Comparison of ENCODE assay signal across 21 cellular contexts in genomic region chr4:122548886-122549630, GRCh38.
A peak's percentile ranks its signal among the peaks of the same experiment; 100 is the strongest.
DNase-seq lines count a peak whose midpoint lies in the region; ATAC-seq and TF ChIP-seq lines count a peak whose summit lies in the region.
"Had no signal": no experiment of that assay in that cellular context is flagged by ENCODE, and none has a peak within 500 bp of the region (broad histone marks: within the 10 kb centered on the region; RNA-seq: fewer than 3 reads in every experiment).

No MANE protein-coding gene starts in this region.

- 82 to 88% methylated on average over 2 to 5 of the region's 5 CpGs for WGBS in endodermal cell (ENCODE audit: insufficient coverage in 1 of 2, insufficient read length in 1 of 2), 2 experiments

- no peaks in the 10 kb centered on the region for H3K9me3 Mint-ChIP-seq in activated CD4-positive, alpha-beta T cell treated with anti-CD3 and anti-CD28 coated beads for 36 hours (ENCODE audit: low read depth)
- H3K9me3 Mint-ChIP-seq in activated naive CD4-positive, alpha-beta T cell treated with anti-CD3 and anti-CD28 coated beads, Interleukin-2, amount 50 U/mL, for 72 hours: peaks cover 3% of the 10 kb centered on the region in 2 donors
- H3K9me3 Mint-ChIP-seq in endodermal cell: no peaks in the 10 kb centered on the region
- H3K9me3 Mint-ChIP-seq: CD8-positive, alpha-beta memory T cell; nephron had no signal

- peaks cover 11% of the 10 kb centered on the region for H3K36me3 Mint-ChIP-seq in activated CD4-positive, alpha-beta T cell treated with anti-CD3 and anti-CD28 coated beads for 36 hours (ENCODE audit: low read depth)
- H3K36me3 Mint-ChIP-seq in activated naive CD4-positive, alpha-beta T cell treated with anti-CD3 and anti-CD28 coated beads, Interleukin-2, amount 50 U/mL, for 72 hours: peaks cover 0 to 15% of the 10 kb centered on the region in 2 donors
- H3K36me3 Mint-ChIP-seq in endodermal cell (ENCODE audit: low read depth): no peaks in the 10 kb centered on the region
- H3K36me3 Mint-ChIP-seq: CD8-positive, alpha-beta memory T cell had no signal

- no peaks in the 10 kb centered on the region for H3K36me3 ChIP-seq in endodermal cell (ENCODE audit: control insufficient read depth, insufficient read depth, low read length)
- H3K36me3 ChIP-seq: pancreas, right atrium auricular region had no signal

- intact Hi-C loops in activated CD4-positive, alpha-beta T cell treated with anti-CD3 and anti-CD28 coated beads for 36 hours (cut with DNase I, micrococcal nuclease): loop anchor here in 1 of 2 experiments (10.0 kb wide), 1 partner anchor 394 kb away; the partner anchor contains the start of gene BLTP1

- no peak overlapping the region for H3K27ac ChIP-seq in endodermal cell (ENCODE audit: low read depth, low read length)
- H3K27ac ChIP-seq: A549, pancreas, right atrium auricular region had no signal

- no peaks in the 10 kb centered on the region for H3K27me3 ChIP-seq in endodermal cell (ENCODE audit: control insufficient read depth, insufficient read depth, low read length, poor library complexity, severe bottlenecking)
- H3K27me3 ChIP-seq: pancreas, right atrium auricular region had no signal

- peak; percentile 13 for ATAC-seq in activated CD4-positive, alpha-beta T cell treated with anti-CD3 and anti-CD28 coated beads for 36 hours
- peak; percentile 45 for ATAC-seq in GM18511 (IDR thresholded peaks at IDR 0.05; ENCODE audit: unreplicated experiment)
- peak in 1 of 2 donors; percentile 5 for ATAC-seq in activated naive CD4-positive, alpha-beta T cell treated with anti-CD3 and anti-CD28 coated beads, Interleukin-2, amount 50 U/mL, for 72 hours
- ATAC-seq: A549, mucosa of descending colon, pancreas had no signal

- TF ChIP-seq CTCF in endodermal cell (conservative IDR thresholded peaks at IDR 0.05): no peak

- no peaks in the 10 kb centered on the region for H3K27me3 Mint-ChIP-seq in activated CD4-positive, alpha-beta T cell treated with anti-CD3 and anti-CD28 coated beads for 36 hours
- H3K27me3 Mint-ChIP-seq in endodermal cell (ENCODE audit: insufficient read depth): no peaks in the 10 kb centered on the region

- POLR2A ChIA-PET in activated CD4-positive, alpha-beta T cell treated with anti-CD3 and anti-CD28 coated beads for 36 hours (lab: Charles Lee): interaction anchor here (0.6 kb wide), 1 partner anchor 101 kb away, joined by 3 read pairs; no protein-coding TSS in a partner anchor

- H3K9me3 ChIP-seq in endodermal cell (ENCODE audit: control insufficient read depth, low read length): no peaks in the 10 kb centered on the region
- H3K9me3 ChIP-seq: A549, mucosa of descending colon, pancreas, right atrium auricular region, SK-N-SH had no signal

- peaks cover 87% of the 10 kb centered on the region for H3K4me1 Mint-ChIP-seq in activated CD4-positive, alpha-beta T cell treated with anti-CD3 and anti-CD28 coated beads for 36 hours
- H3K4me1 Mint-ChIP-seq in endodermal cell: peaks cover 11% of the 10 kb centered on the region
- H3K4me1 Mint-ChIP-seq: CD8-positive, alpha-beta memory T cell; nephron had no signal

- peak overlapping the region; percentile 84 for H3K27ac Mint-ChIP-seq in activated CD4-positive, alpha-beta T cell treated with anti-CD3 and anti-CD28 coated beads for 36 hours
- H3K27ac Mint-ChIP-seq in activated naive CD4-positive, alpha-beta T cell treated with anti-CD3 and anti-CD28 coated beads, Interleukin-2, amount 50 U/mL, for 72 hours: peak overlapping the region; percentile 88 to 92
- no peak overlapping the region for H3K27ac Mint-ChIP-seq in endodermal cell
- H3K27ac Mint-ChIP-seq: CD8-positive, alpha-beta memory T cell; nephron had no signal

- DNase-seq in activated CD4-positive, alpha-beta T cell treated with anti-CD3 and anti-CD28 coated beads for 36 hours: no peak
- no peak for DNase-seq in activated CD4-positive, alpha-beta T cell treated with anti-CD3 and anti-CD28 coated beads for 1 hour
- peak; percentile 28 for DNase-seq in NAMALWA (ENCODE audit: low spot score)
- no peak for DNase-seq in activated naive CD4-positive, alpha-beta T cell treated with anti-CD3 and anti-CD28 coated beads, Interleukin-2, amount 50 U/mL, for 72 hours (ENCODE audit: low spot score in 2 of 2)
- no peak for DNase-seq in endodermal cell
- DNase-seq in dedifferentiated amniotic fluid mesenchymal stem cell (ENCODE audit: extremely low spot score): no peak
- no peak for DNase-seq in effector CD4-positive, alpha-beta T cell
- DNase-seq: amniotic stem cell; CD8-positive, alpha-beta memory T cell; GOT3; hypothalamus; KG1; mucosa of descending colon; NCI-H187; NCI-H524 treated with DMSO at 0.1 percent for 48 hours; pancreas; SK-N-SH had no signal

- H3K4me3 Mint-ChIP-seq in activated CD4-positive, alpha-beta T cell treated with anti-CD3 and anti-CD28 coated beads for 36 hours: peak overlapping the region; percentile 71
- no peak overlapping the region for H3K4me3 Mint-ChIP-seq in endodermal cell
- H3K4me3 Mint-ChIP-seq: CD8-positive, alpha-beta memory T cell; nephron had no signal

- CTCF ChIA-PET in activated CD4-positive, alpha-beta T cell treated with anti-CD3 and anti-CD28 coated beads for 36 hours (lab: Charles Lee): no interaction called here

- H3K9ac ChIP-seq in endodermal cell (ENCODE audit: extremely low read depth, low read length, poor library complexity, severe bottlenecking): no peak overlapping the region
- H3K9ac ChIP-seq: SK-N-SH had no signal

- H3K4me1 ChIP-seq in endodermal cell (ENCODE audit: control insufficient read depth, insufficient read depth, low read length): peaks cover 3% of the 10 kb centered on the region
- H3K4me1 ChIP-seq: A549, pancreas, right atrium auricular region had no signal

- H3K4me3 ChIP-seq in endodermal cell (ENCODE audit: low read length): no peak overlapping the region
- H3K4me3 ChIP-seq: A549, mucosa of descending colon, pancreas, right atrium auricular region had no signal
